1 cellular context compared by ENCODE assay signal in genomic region chr17:58417300-58418092, GRCh38.
TF ChIP-seq lines count a peak whose summit lies in the region.

Gene RNF43 (minus strand): TSS chr17:58417534. CDS start chr17:58415577, 1,957 bp downstream.

TF ChIP-seq in K562, 482 proteins besides CTCF, POLR2A, EP300 and RAD21 (continued from another document and continues in another):
- TF ChIP-seq ZNF639 (CRISPR knock-in tag; conservative IDR thresholded peaks at IDR 0.05 in 1 of 2, IDR thresholded peaks at IDR 0.05 in 1 of 2), result no peak
- no peak for TF ChIP-seq TAF9B (IDR thresholded peaks at IDR 0.05; ENCODE audit: partially characterized antibody)
- TF ChIP-seq ZNF398 (CRISPR knock-in tag; IDR thresholded peaks at IDR 0.05), result no peak
- 0 out of 2 replicates have a peak, but pooled peaks have one; percentile 21 for TF ChIP-seq ZBTB40 (IDR thresholded peaks at IDR 0.05)
- no peak for TF ChIP-seq ZBTB40 (CRISPR knock-in tag; IDR thresholded peaks at IDR 0.05)
- no peak for TF ChIP-seq XRCC5 (IDR thresholded peaks at IDR 0.05; ENCODE audit: low read depth, low read length)
- no peak for TF ChIP-seq NKRF (IDR thresholded peaks at IDR 0.05; ENCODE audit: borderline replicate concordance)
- no peak for TF ChIP-seq ZHX1 (conservative IDR thresholded peaks at IDR 0.05; ENCODE audit: low read length)
- no peak for TF ChIP-seq ASH1L (IDR thresholded peaks at IDR 0.05; ENCODE audit: borderline replicate concordance, low read depth, partially characterized antibody)
- no peak for TF ChIP-seq PREB (CRISPR knock-in tag; IDR thresholded peaks at IDR 0.05)
- TF ChIP-seq CC2D1A (IDR thresholded peaks at IDR 0.05), result peak; percentile 91
- no peak for TF ChIP-seq MLX (CRISPR knock-in tag; conservative IDR thresholded peaks at IDR 0.05)
- no peak for TF ChIP-seq SAFB (IDR thresholded peaks at IDR 0.05; ENCODE audit: borderline replicate concordance, low read depth, low read length)
- no peak for TF ChIP-seq SMAD2 (IDR thresholded peaks at IDR 0.05; ENCODE audit: low read depth, low read length)
- TF ChIP-seq SMARCA4 (IDR thresholded peaks at IDR 0.05), result 0 out of 2 replicates have a peak, but pooled peaks have one; percentile 47
- TF ChIP-seq STAG1 (CRISPR knock-in tag; IDR thresholded peaks at IDR 0.05; ENCODE audit: borderline replicate concordance), result no peak
- no peak for TF ChIP-seq SETDB1 (IDR thresholded peaks at IDR 0.05; ENCODE audit: low read length)
- TF ChIP-seq STAT5A (IDR thresholded peaks at IDR 0.05; ENCODE audit: borderline replicate concordance, low read length), result no peak
- no peak for TF ChIP-seq ZNF174 (CRISPR knock-in tag; IDR thresholded peaks at IDR 0.05)
- TF ChIP-seq ZNF347 (CRISPR knock-in tag; IDR thresholded peaks at IDR 0.05; ENCODE audit: low read depth), result no peak
- no peak for TF ChIP-seq MXD1 (CRISPR knock-in tag; IDR thresholded peaks at IDR 0.05; ENCODE audit: borderline replicate concordance, poor library complexity, severe bottlenecking)
- no peak for TF ChIP-seq DMBX1 (CRISPR knock-in tag; IDR thresholded peaks at IDR 0.05; ENCODE audit: borderline replicate concordance)
- TF ChIP-seq NCOR1 (IDR thresholded peaks at IDR 0.05), result peak; percentile 69
- no peak for TF ChIP-seq ZNF764 (CRISPR knock-in tag; IDR thresholded peaks at IDR 0.05; ENCODE audit: low read depth)
- no peak for TF ChIP-seq POLR2G (IDR thresholded peaks at IDR 0.05; ENCODE audit: low read depth, low read length)
- peak in 1 of 2 experiments; percentile 52; a peak in 1 of 4 replicates for TF ChIP-seq BCLAF1 (IDR thresholded peaks at IDR 0.05; ENCODE audit: borderline replicate concordance in 1 of 2, control insufficient read depth in 1 of 2, low read depth in 2 of 2, low read length in 1 of 2)
- TF ChIP-seq ILK (tag; IDR thresholded peaks at IDR 0.05; ENCODE audit: borderline replicate concordance, low read depth), result no peak
- TF ChIP-seq ZNF449 (CRISPR knock-in tag; IDR thresholded peaks at IDR 0.05), result no peak
- no peak for TF ChIP-seq FOXA1 (IDR thresholded peaks at IDR 0.05; ENCODE audit: borderline replicate concordance)
- TF ChIP-seq STAT5B (CRISPR knock-in tag; IDR thresholded peaks at IDR 0.05), result no peak
- no peak for TF ChIP-seq TGIF2 (CRISPR knock-in tag; IDR thresholded peaks at IDR 0.05)
